ENCODE assay signal across 19 cellular contexts in genomic region chr22:46518038-46518437, GRCh38. TPM values are rescaled to one million over a fixed set of nuclear protein-coding genes. Genes with fewer than 3 reads are reported as not detected.
DNase-seq lines count a peak whose midpoint lies in the region; ATAC-seq, FAIRE-seq and TF ChIP-seq lines count a peak whose summit lies in the region.
"Had no signal": no experiment of that assay in that cellular context is flagged by ENCODE, and none has a peak within 500 bp of the region (broad histone marks: within the 10 kb centered on the region; RNA-seq: fewer than 3 reads in every experiment).

No MANE protein-coding gene starts in this region.

- DNase-seq in left ventricle myocardium superior: peak; percentile 14
- no peak for DNase-seq in Right ventricle myocardium inferior (ENCODE audit: missing footprints)
- DNase-seq in endothelial cell of umbilical vein (ENCODE audit: low read depth, low spot score): no peak
- DNase-seq in neuronal stem cell (ENCODE audit: low spot score): no peak
- no peak for DNase-seq in uterus
- no peak for DNase-seq in NCI-H524 treated with DMSO at 0.1 percent for 48 hours (lab: John Stamatoyannopoulos, UW)
- DNase-seq in posterior vena cava (ENCODE audit: low spot score): no peak
- DNase-seq in cortex of kidney (lab: John Stamatoyannopoulos, UW): no peak
- DNase-seq: AML-193; Caco-2; CD4-positive, alpha-beta T cell; GM23248 had no signal

- WGBS in neuronal stem cell (ENCODE audit: extremely low coverage in 2 of 2, insufficient read length in 2 of 2, insufficient replicate concordance in 1 of 2), 2 donors: no CpG with 5 or more reads among the region's 18 CpGs

- H3K4me2 ChIP-seq in endothelial cell of umbilical vein (ENCODE audit: insufficient read depth, low read length) (no peak overlapping the region), neuronal stem cell (ENCODE audit: insufficient read depth, low read length, poor library complexity, severe bottlenecking) (no peak overlapping the region)
- H3K4me2 ChIP-seq: A549 had no signal

- dilution Hi-C loops in endothelial cell of umbilical vein (cut with MboI; ENCODE audit: extremely low pct_ligation_motif_present, low sequenced_read_pairs): no loop called here

- no peaks in the 10 kb centered on the region for H4K20me1 ChIP-seq in endothelial cell of umbilical vein (replicated peaks; ENCODE audit: control insufficient read depth, extremely low read depth, insufficient read depth, low read length)

- intact Hi-C loops in left ventricle myocardium superior (cut with micrococcal nuclease): no loop called here
- intact Hi-C loops in Right ventricle myocardium inferior (cut with DNase I): no loop called here
- intact Hi-C loops in endothelial cell of umbilical vein (cut with micrococcal nuclease): no loop called here
- intact Hi-C loops in uterus (cut with DNase I; ENCODE audit: low total_unique reads): no loop called here
- intact Hi-C loops in posterior vena cava (cut with DNase I): no loop called here

- H3K18ac ChIP-seq in neuronal stem cell (ENCODE audit: low read length): no peak overlapping the region

- peaks cover 14% of the 10 kb centered on the region for H3K4me1 ChIP-seq in endothelial cell of umbilical vein (ENCODE audit: control insufficient read depth, extremely low read depth, insufficient read depth, low read length)
- H3K4me1 ChIP-seq in neuronal stem cell (ENCODE audit: control insufficient read depth in 2 of 2, insufficient read depth in 1 of 2, low read depth in 1 of 2, low read length in 2 of 2): peaks cover 19 to 28% of the 10 kb centered on the region in 2 donors
- no peaks in the 10 kb centered on the region for H3K4me1 ChIP-seq in uterus
- H3K4me1 ChIP-seq: HAP-1 had no signal

- no peaks in the 10 kb centered on the region for H3K9me3 ChIP-seq in endothelial cell of umbilical vein (replicated peaks; ENCODE audit: control insufficient read depth, insufficient read depth, low read length)
- no peaks in the 10 kb centered on the region for H3K9me3 ChIP-seq in neuronal stem cell (replicated peaks in 1 of 2; ENCODE audit: control insufficient read depth in 2 of 2, insufficient read depth in 1 of 2, low read depth in 1 of 2, low read length in 2 of 2)
- no peaks in the 10 kb centered on the region for H3K9me3 ChIP-seq in uterus
- H3K9me3 ChIP-seq: A549, Caco-2, HAP-1 had no signal

- H2BK120ac ChIP-seq in neuronal stem cell (ENCODE audit: low read depth, low read length): no peak overlapping the region

- H3K4me3 ChIP-seq in endothelial cell of umbilical vein (replicated peaks in 1 of 3; ENCODE audit: insufficient read depth in 1 of 3, low read depth in 1 of 3, low read length in 3 of 3): no peak overlapping the region
- no peak overlapping the region for H3K4me3 ChIP-seq in neuronal stem cell (ENCODE audit: low read length in 2 of 2)
- no peak overlapping the region for H3K4me3 ChIP-seq in uterus
- H3K4me3 ChIP-seq: A549, GM23248, HAP-1 had no signal

- peaks cover 2% of the 10 kb centered on the region for H3K79me1 ChIP-seq in neuronal stem cell (ENCODE audit: low read depth, low read length)

- POLR2A ChIA-PET in endothelial cell of umbilical vein (lab: Charles Lee): no interaction called here

- H2AFZ ChIP-seq in endothelial cell of umbilical vein (ENCODE audit: low read depth, low read length) (no peak overlapping the region), neuronal stem cell (ENCODE audit: low read length) (no peak overlapping the region)
- H2AFZ ChIP-seq: GM23248 had no signal

- no peak overlapping the region for H2BK5ac ChIP-seq in neuronal stem cell (ENCODE audit: low read length)

- H3K4ac ChIP-seq in neuronal stem cell (ENCODE audit: low read length): no peak overlapping the region

- H3K9me1 ChIP-seq in endothelial cell of umbilical vein (replicated peaks; ENCODE audit: control insufficient read depth, extremely low read depth, insufficient read depth, low read length): no peaks in the 10 kb centered on the region

- H3K23ac ChIP-seq in neuronal stem cell (ENCODE audit: low read depth, low read length, poor library complexity): no peak overlapping the region

- no peak overlapping the region for H3K9ac ChIP-seq in endothelial cell of umbilical vein (replicated peaks; ENCODE audit: extremely low read depth, insufficient read depth, low read length)
- peak overlapping the region; percentile 27 for H3K9ac ChIP-seq in neuronal stem cell (ENCODE audit: low read depth, low read length, poor library complexity)
- H3K9ac ChIP-seq: GM23248 had no signal

- H3K36me3 ChIP-seq in endothelial cell of umbilical vein (ENCODE audit: control insufficient read depth in 2 of 2, extremely low read depth in 1 of 2, insufficient read depth in 2 of 2, low read length in 2 of 2) (no peaks in the 10 kb centered on the region), neuronal stem cell (replicated peaks in 1 of 2; ENCODE audit: control insufficient read depth in 2 of 2, insufficient read depth in 2 of 2, low read length in 2 of 2) (peaks cover 0 to 8% of the 10 kb centered on the region in 2 donors), uterus (no peaks in the 10 kb centered on the region)

- H3K79me2 ChIP-seq in endothelial cell of umbilical vein (ENCODE audit: control insufficient read depth, insufficient read depth, low read length): no peaks in the 10 kb centered on the region

- FAIRE-seq in endothelial cell of umbilical vein (lab: Jason Lieb, UNC): no peak
- FAIRE-seq: A549, D721Med, G401.6, GM12891 had no signal

- H2BK12ac ChIP-seq in neuronal stem cell (ENCODE audit: low read length): no peak overlapping the region

- H2BK15ac ChIP-seq in neuronal stem cell (ENCODE audit: low read length): no peak overlapping the region

- no TSS peak for BruUV-seq in endothelial cell of umbilical vein (replicated peaks; lab: Mats Ljungman, UMichigan)

- no peak for ATAC-seq in left ventricle myocardium superior
- no peak for ATAC-seq in Right ventricle myocardium inferior
- ATAC-seq: A549 had no signal

- CTCF ChIA-PET in endothelial cell of umbilical vein (lab: Charles Lee): interaction anchor here (1.9 kb wide), 1 partner anchor 150 kb away, joined by 6 read pairs; no protein-coding TSS in a partner anchor

- no peak overlapping the region for H3K14ac ChIP-seq in neuronal stem cell (ENCODE audit: low read length)

- no peak overlapping the region for H4K8ac ChIP-seq in neuronal stem cell (ENCODE audit: low read depth, low read length)

- H4K91ac ChIP-seq in neuronal stem cell (ENCODE audit: low read depth, low read length, poor library complexity): no peak overlapping the region

- no peaks in the 10 kb centered on the region for H3K27me3 ChIP-seq in endothelial cell of umbilical vein (ENCODE audit: control insufficient read depth in 2 of 2, insufficient read depth in 2 of 2, low read length in 2 of 2)
- H3K27me3 ChIP-seq in neuronal stem cell (ENCODE audit: control insufficient read depth in 3 of 3, insufficient read depth in 3 of 3, low read depth in 1 of 3, low read length in 3 of 3): no peaks in the 10 kb centered on the region
- H3K27me3 ChIP-seq in uterus: no peaks in the 10 kb centered on the region

- H2AK5ac ChIP-seq in neuronal stem cell (ENCODE audit: low read depth, low read length): no peak overlapping the region

- TF ChIP-seq CTCF in endothelial cell of umbilical vein (IDR thresholded peaks at IDR 0.05; ENCODE audit: extremely low read depth in 1 of 2, insufficient read depth in 1 of 2, low read depth in 1 of 2, low read length in 2 of 2): no peak
- no peak for TF ChIP-seq CTCF in uterus (IDR thresholded peaks at IDR 0.05)

- peak overlapping the region; percentile 50 for H3K27ac ChIP-seq in endothelial cell of umbilical vein (ENCODE audit: insufficient read depth, low read depth, low read length)
- H3K27ac ChIP-seq in neuronal stem cell (replicated peaks; ENCODE audit: low read length): no peak overlapping the region
- peak overlapping the region; percentile 8 to 54 for H3K27ac ChIP-seq in uterus
- H3K27ac ChIP-seq: 22Rv1, C4-2B, GM23248 had no signal

- TF ChIP-seq POLR2A in endothelial cell of umbilical vein (IDR thresholded peaks at IDR 0.05; ENCODE audit: low read depth, low read length): no peak
- no peak for TF ChIP-seq POLR2A in uterus (IDR thresholded peaks at IDR 0.05)

TF ChIP-seq in endothelial cell of umbilical vein, 7 proteins besides CTCF, POLR2A, EP300 and RAD21:
- TF ChIP-seq POLR2AphosphoS5 (IDR thresholded peaks at IDR 0.05; ENCODE audit: insufficient read depth, low read depth, low read length) (no peak), FOS (IDR thresholded peaks at IDR 0.05; ENCODE audit: borderline replicate concordance, insufficient read depth, low read length) (no peak), JUN (IDR thresholded peaks at IDR 0.05; ENCODE audit: borderline replicate concordance, insufficient read depth, insufficient read length, low read depth) (no peak), MYC (IDR thresholded peaks at IDR 0.05; ENCODE audit: low read depth, low read length) (no peak), GATA2 (IDR thresholded peaks at IDR 0.05; ENCODE audit: insufficient read depth, insufficient read length, low read depth, low read length) (no peak), EZH2 (IDR thresholded peaks at IDR 0.05; ENCODE audit: borderline replicate concordance, low read depth, low read length, severe bottlenecking) (no peak)
- TF ChIP-seq, protein P1, sequence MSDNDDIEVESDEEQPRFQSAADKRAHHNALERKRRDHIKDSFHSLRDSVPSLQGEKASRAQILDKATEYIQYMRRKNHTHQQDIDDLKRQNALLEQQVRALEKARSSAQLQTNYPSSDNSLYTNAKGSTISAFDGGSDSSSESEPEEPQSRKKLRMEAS (IDR thresholded peaks at IDR 0.05; ENCODE audit: insufficient read depth, insufficient read length): no peak

RNA-seq across cellular contexts. Expression of gene CELSR1, which starts 19.4 kb away (rescaled TPM):
- 9.7 TPM for total RNA-seq in left ventricle myocardium superior
- 8.4 TPM for total RNA-seq in Right ventricle myocardium inferior
- 2.1 and 3.7 TPM in 2 replicates for total RNA-seq in endothelial cell of umbilical vein
- polyA plus RNA-seq in endothelial cell of umbilical vein: 5.4 and 5.7 TPM in 2 replicates
- polyA plus RNA-seq in endothelial cell of umbilical vein (2011; cell fraction: cytosol; rRNA removed): 3.0 and 3.6 TPM in 2 replicates
- polyA plus RNA-seq in endothelial cell of umbilical vein (2011; cell fraction: nucleus; rRNA removed): 5.5 and 6.0 TPM in 2 replicates
- 2.2 and 7.6 TPM in 2 replicates for polyA plus RNA-seq in endothelial cell of umbilical vein (2012)
- polyA minus RNA-seq in endothelial cell of umbilical vein: 9.8 and 15.1 TPM in 2 replicates
- 13.2 TPM for polyA minus RNA-seq in endothelial cell of umbilical vein (2011; cell fraction: cytosol; rRNA and poly(A)+ RNA removed)
- 9.8 and 15.1 TPM in 2 replicates for polyA minus RNA-seq in endothelial cell of umbilical vein (2011; cell fraction: nucleus; rRNA and poly(A)+ RNA removed)
- 6.6 TPM for polyA plus RNA-seq in neuronal stem cell (2013, experiment 1 of 2)
- polyA plus RNA-seq in neuronal stem cell (2013, experiment 2 of 2): 7.3 TPM
- total RNA-seq in uterus: 10 to 100 TPM in 1 of 4 donors, 1 to 10 TPM in 3; 1.5 to 15.8 (median 8.4) TPM
- total RNA-seq in posterior vena cava: 1 to 10 TPM; 2.6 to 2.8 TPM
